Comparison of ENCODE assay signal across 8 cellular contexts in genomic region chr19:4968462-4969291, GRCh38. TPM values are rescaled to one million over a fixed set of nuclear protein-coding genes. Genes with fewer than 3 reads are reported as not detected.
DNase-seq lines count a peak whose midpoint lies in the region; ATAC-seq, FAIRE-seq and TF ChIP-seq lines count a peak whose summit lies in the region.

Gene KDM4B (plus strand): TSS chr19:4969113. CDS start chr19:5032891, 63,778 bp downstream.

- intact Hi-C loops in heart left ventricle (cut with DNase I) (loop anchor here in 4 of 10 donors (5.0 kb wide), 5 partner anchors 64 to 511 kb away; partner anchors contain the start of genes PLIN3 (in 2 of the 4), DPP9 (in 1 of the 4) and UBXN6 (in 1 of the 4)), posterior vena cava (cut with DNase I) (no loop called here), upper lobe of right lung (cut with DNase I) (no loop called here)

- H3K9me3 ChIP-seq in heart left ventricle (no peaks in the 10 kb centered on the region), upper lobe of right lung (no peaks in the 10 kb centered on the region)

- H3K4me3 Mint-ChIP-seq in T-cell: peak within 1 kb of the TSS; percentile 85 to 96 (median 87)

- H3K27me3 Mint-ChIP-seq in T-cell: no peaks in the 10 kb centered on the region

- peak; percentile 99 for DNase-seq in GM12891 (ENCODE audit: insufficient read length, low spot score)
- peak; percentile 97 for DNase-seq in NCI-H1436 treated with DMSO at 0.1 percent for 48 hours (lab: John Stamatoyannopoulos, UW)
- DNase-seq in T-cell: peak; percentile 96 to 100 (median 99)
- peak; percentile 99 to 100 (median 100) for DNase-seq in heart left ventricle
- peak; percentile 100 for DNase-seq in posterior vena cava (ENCODE audit: low spot score)
- DNase-seq in upper lobe of right lung: peak; percentile 100

- peak; percentile 92 for TF ChIP-seq POLR2A in GM12891 (IDR thresholded peaks at IDR 0.05; ENCODE audit: low read depth, low read length)
- TF ChIP-seq POLR2A in heart left ventricle (IDR thresholded peaks at IDR 0.05): peak; percentile 97

- TF ChIP-seq CTCF in heart left ventricle (IDR thresholded peaks at IDR 0.05): no peak
- no peak for TF ChIP-seq CTCF in upper lobe of right lung (IDR thresholded peaks at IDR 0.05)

- H3K27ac ChIP-seq in adipose tissue (ENCODE audit: low read depth, low read length) (no peak within 1 kb of the TSS), heart left ventricle (peak within 1 kb of the TSS; percentile 8 to 87 (median 69)), upper lobe of right lung (peak within 1 kb of the TSS; percentile 53)

- no peaks in the 10 kb centered on the region for H3K9me3 Mint-ChIP-seq in T-cell

- H3K4me1 ChIP-seq in heart left ventricle (peaks cover 0 to 46% (median 33%) of the 10 kb centered on the region in 12 donors), upper lobe of right lung (peaks cover 24% of the 10 kb centered on the region)

- 1 to 2% (median 1%) methylated on average over 37 to 96 of the region's 96 CpGs for WGBS in adipose tissue, 3 donors
- WGBS in heart left ventricle, 4 donors: 0 to 6% (median 1%) methylated on average over 3 to 96 of the region's 96 CpGs

- peak within 1 kb of the TSS; percentile 91 to 92 for H3K27ac Mint-ChIP-seq in T-cell

- ATAC-seq in HG02840 (IDR thresholded peaks at IDR 0.05; ENCODE audit: low FRiP score, unreplicated experiment) (peak; percentile 88), T-cell (replicated peaks in 1 of 4) (peak; percentile 91 to 93 (median 92)), heart left ventricle (peak; percentile 95 to 98 (median 98)), upper lobe of right lung (peak; percentile 98)

- POLR2A ChIA-PET in T-cell (lab: Charles Lee): interaction anchor here in 1 of 2 donors (0.5 to 0.9 kb wide), 4 partner anchors 52 to 1693 kb away, joined by 3 to 5 read pairs (median 4); no protein-coding TSS in a partner anchor

- H3K27me3 ChIP-seq in heart left ventricle: no peaks in the 10 kb centered on the region
- H3K27me3 ChIP-seq in upper lobe of right lung: no peaks in the 10 kb centered on the region

- no peaks in the 10 kb centered on the region for H3K36me3 ChIP-seq in heart left ventricle
- no peaks in the 10 kb centered on the region for H3K36me3 ChIP-seq in upper lobe of right lung

- H3K4me3 ChIP-seq in heart left ventricle (peak within 1 kb of the TSS; percentile 54 to 92 (median 69)), upper lobe of right lung (peak within 1 kb of the TSS; percentile 64)

- H3K4me1 Mint-ChIP-seq in T-cell: peaks cover 33 to 36% (median 34%) of the 10 kb centered on the region in 3 donors

- CTCF ChIA-PET in T-cell (lab: Charles Lee): interaction anchor here in 1 of 2 donors (0.9 to 1.2 kb wide), 4 partner anchors 52 to 158 kb away, joined by 3 to 4 read pairs (median 3); partner anchors contain the start of gene PLIN3

- FAIRE-seq in GM12891 (lab: Jason Lieb, UNC): peak; percentile 97

- H3K36me3 Mint-ChIP-seq in T-cell: no peaks in the 10 kb centered on the region

TF ChIP-seq in GM12891, 5 proteins besides CTCF, POLR2A, EP300 and RAD21:
- no peak for TF ChIP-seq SPI1 (IDR thresholded peaks at IDR 0.05; ENCODE audit: low read depth, low read length)
- peak; percentile 89 for TF ChIP-seq POLR2AphosphoS5 (IDR thresholded peaks at IDR 0.05; ENCODE audit: low read depth, low read length)
- TF ChIP-seq PAX5 (IDR thresholded peaks at IDR 0.05; ENCODE audit: insufficient read depth, low read length, severe bottlenecking): peak; percentile 8
- peak; percentile 42; the same call in 1 of the 2 replicates for TF ChIP-seq TAF1 (IDR thresholded peaks at IDR 0.05; ENCODE audit: low read depth, low read length)
- peak; percentile 67; the same call in 1 of the 2 replicates for TF ChIP-seq POU2F2 (IDR thresholded peaks at IDR 0.05; ENCODE audit: low read depth, low read length)

RNA-seq across cellular contexts. Expression of gene KDM4B, which starts in this region (rescaled TPM):
- polyA plus RNA-seq in GM12891 (2012; ENCODE audit: low read depth, missing spikeins): 30.6 TPM
- total RNA-seq in T-cell (10 to 100 TPM; 44.6 to 59.2 (median 47.8) TPM), heart left ventricle (10 to 100 TPM; 21.5 to 36.5 (median 28.1) TPM), posterior vena cava (10 to 100 TPM; 31.0 to 31.4 TPM), upper lobe of right lung (39.0 TPM)
- polyA plus RNA-seq in adipose tissue (10 to 100 TPM in 2 of 3 donors, 1 to 10 TPM in 1; 8.6 to 17.5 (median 16.1) TPM), heart left ventricle (10 to 100 TPM; 22.6 to 24.3 TPM)
